Comparison of ENCODE assay signal across 8 cellular contexts in genomic region chr15:64355559-64356442, GRCh38. TPM values are rescaled to one million over a fixed set of nuclear protein-coding genes. Genes with fewer than 3 reads are reported as not detected.
DNase-seq lines count a peak whose midpoint lies in the region; ATAC-seq and TF ChIP-seq lines count a peak whose summit lies in the region.

Gene CSNK1G1 (minus strand): TSS chr15:64356173. CDS start chr15:64300499, 55,674 bp downstream.

- H3K36me3 ChIP-seq in A673 (ENCODE audit: insufficient read depth, low read length, poor library complexity, severe bottlenecking) (no peaks in the 10 kb centered on the region), smooth muscle cell (ENCODE audit: low read depth) (no peaks in the 10 kb centered on the region)

- H2AFZ ChIP-seq in smooth muscle cell (ENCODE audit: low read depth) = peak within 1 kb of the TSS; percentile 87

- H3K4me1 Mint-ChIP-seq in WTC11 = peaks cover 12% of the 10 kb centered on the region

- no peaks in the 10 kb centered on the region for H3K27me3 Mint-ChIP-seq in WTC11 (ENCODE audit: low read depth)

- under 1% methylated on average over 47 of the region's 55 CpGs for WGBS in smooth muscle cell (ENCODE audit: low lambda C conversion rate)

- no peak for TF ChIP-seq CTCF in A673 (conservative IDR thresholded peaks at IDR 0.05; ENCODE audit: low read depth, low read length)
- TF ChIP-seq CTCF in WTC11 (IDR thresholded peaks at IDR 0.05) = no peak
- no peak for TF ChIP-seq CTCF in cardiac fibroblast (IDR thresholded peaks at IDR 0.05; ENCODE audit: low read depth, low read length)
- TF ChIP-seq CTCF in smooth muscle cell (IDR thresholded peaks at IDR 0.05; ENCODE audit: borderline replicate concordance, insufficient read depth, poor library complexity, severe bottlenecking) = no peak

- CTCF ChIA-PET in A673 (lab: Charles Lee) = interaction anchor here (0.6 to 1.4 kb wide), 4 partner anchors 11 to 203 kb away, joined by 3 to 4 read pairs (median 4); no protein-coding TSS in a partner anchor
- CTCF ChIA-PET in WTC11 (lab: Charles Lee) = interaction anchor here (0.6 to 1.5 kb wide), 4 partner anchors 21 to 202 kb away, joined by 3 to 4 read pairs (median 4); partner anchors contain the start of gene TRIP4

- H3K9me3 ChIP-seq in A673 (ENCODE audit: low read depth, low read length, poor library complexity, severe bottlenecking) (no peaks in the 10 kb centered on the region), smooth muscle cell (replicated peaks; ENCODE audit: low read depth) (no peaks in the 10 kb centered on the region)

- peak within 1 kb of the TSS; percentile 98 for H3K27ac Mint-ChIP-seq in WTC11

- DNase-seq in A673 (ENCODE audit: low spot score) (peak; percentile 99), NCI-H226 (peak; percentile 98), WTC11 (ENCODE audit: low spot score) (peak; percentile 96), cardiac fibroblast (ENCODE audit: low read depth in 2 of 2) (peak; percentile 98 to 99), iPS-NIHi7 (ENCODE audit: extremely low spot score) (peak; percentile 97), smooth muscle cell (lab: John Stamatoyannopoulos, UW; ENCODE audit: unreplicated experiment) (peak; percentile 80)

- H3K9ac ChIP-seq in smooth muscle cell (ENCODE audit: low read depth) = peak within 1 kb of the TSS; percentile 51

- no TSS peak for BruUV-seq in A673 (replicated peaks; lab: Mats Ljungman, UMichigan)

- intact Hi-C loops in A673 (cut with micrococcal nuclease; ENCODE audit: unreplicated experiment) = loop anchor here (1.0 kb wide), 2 partner anchors 146 to 192 kb away; partner anchors contain the start of gene PPIB

- H3K4me2 ChIP-seq in smooth muscle cell = peak within 1 kb of the TSS; percentile 94

- POLR2A ChIA-PET in A673 (lab: Charles Lee; ENCODE audit: low non-redundant PET) = interaction anchor here (0.5 kb wide), 1 partner anchor 104 kb away, joined by 3 read pairs; no protein-coding TSS in a partner anchor
- POLR2A ChIA-PET in WTC11 (lab: Charles Lee) = interaction anchor here (0.6 kb wide), 1 partner anchor 34 kb away, joined by 4 read pairs; no protein-coding TSS in a partner anchor

- H3K27ac ChIP-seq in A673 (ENCODE audit: low read depth, low read length, poor library complexity, severe bottlenecking) (peak within 1 kb of the TSS; percentile 89), smooth muscle cell (ENCODE audit: low read depth) (peak within 1 kb of the TSS; percentile 87)

- H3K4me1 ChIP-seq in A673 (ENCODE audit: insufficient read depth, low read length, poor library complexity, severe bottlenecking) = peaks cover 27% of the 10 kb centered on the region
- peaks cover 11% of the 10 kb centered on the region for H3K4me1 ChIP-seq in smooth muscle cell (ENCODE audit: low read depth)

- H3K9me3 Mint-ChIP-seq in WTC11 = no peaks in the 10 kb centered on the region

- peaks cover 21% of the 10 kb centered on the region for H4K20me1 ChIP-seq in smooth muscle cell (ENCODE audit: low read depth)

- no peaks in the 10 kb centered on the region for H3K27me3 ChIP-seq in A673 (replicated peaks; ENCODE audit: insufficient read depth, low read depth, low read length, poor library complexity)
- no peaks in the 10 kb centered on the region for H3K27me3 ChIP-seq in smooth muscle cell (ENCODE audit: low read depth)

- H3K4me3 ChIP-seq in A673 (ENCODE audit: low read depth, low read length, poor library complexity, severe bottlenecking) (peak within 1 kb of the TSS; percentile 94), cardiac fibroblast (replicated peaks in 1 of 2; ENCODE audit: low read depth in 2 of 2, low read length in 2 of 2) (peak within 1 kb of the TSS; percentile 84 to 91), smooth muscle cell (peak within 1 kb of the TSS; percentile 89)

- ATAC-seq in GM18907 (IDR thresholded peaks at IDR 0.05; ENCODE audit: unreplicated experiment) (peak; percentile 94), HG03175 (IDR thresholded peaks at IDR 0.05; ENCODE audit: unreplicated experiment) (peak; percentile 97), WTC11 (peak; percentile 98)

- H3K4me3 Mint-ChIP-seq in WTC11 = peak within 1 kb of the TSS; percentile 95

- H3F3A ChIP-seq in smooth muscle cell (ENCODE audit: low read depth) = peaks cover 8% of the 10 kb centered on the region

- no peaks in the 10 kb centered on the region for H3K36me3 Mint-ChIP-seq in WTC11

- H3K79me2 ChIP-seq in smooth muscle cell (ENCODE audit: low read depth) = peaks cover 48% of the 10 kb centered on the region

TF ChIP-seq in WTC11, 78 proteins besides CTCF, POLR2A, EP300 and RAD21 (continues in another document):
- TF ChIP-seq ZSCAN18 (CRISPR knock-in tag; IDR thresholded peaks at IDR 0.05) (no peak), ELF4 (CRISPR knock-in tag; IDR thresholded peaks at IDR 0.05; ENCODE audit: low read depth) (no peak), ZNF671 (CRISPR knock-in tag; IDR thresholded peaks at IDR 0.05) (no peak), FOXK1 (CRISPR knock-in tag; IDR thresholded peaks at IDR 0.05) (0 out of 2 replicates have a peak, but pooled peaks have one; percentile 17), JUN (CRISPR knock-in tag; IDR thresholded peaks at IDR 0.05) (0 out of 2 replicates have a peak, but pooled peaks have one; percentile 12), PREB (CRISPR knock-in tag; IDR thresholded peaks at IDR 0.05; ENCODE audit: borderline replicate concordance) (no peak), ZNF423 (CRISPR knock-in tag; IDR thresholded peaks at IDR 0.05) (no peak), IRF2 (CRISPR knock-in tag; IDR thresholded peaks at IDR 0.05; ENCODE audit: borderline replicate concordance, low read depth) (no peak), GABPB1 (CRISPR knock-in tag; IDR thresholded peaks at IDR 0.05) (peak; percentile 64), ZNF263 (CRISPR knock-in tag; IDR thresholded peaks at IDR 0.05; ENCODE audit: low read depth) (no peak), ARID4B (CRISPR knock-in tag; IDR thresholded peaks at IDR 0.05; ENCODE audit: borderline replicate concordance) (peak; percentile 68; the same call in 1 of the 2 replicates)

RNA-seq across cellular contexts. Expression of gene CSNK1G1, which starts in this region (rescaled TPM):
- total RNA-seq in A673 (2021) (23.1 and 27.4 TPM in 2 replicates), WTC11 (2021) (14.9 to 19.3 TPM (median 15.3 TPM) in 3 replicates), smooth muscle cell (23.2 and 27.9 TPM in 2 replicates)
- 12.7 and 12.8 TPM in 2 replicates for polyA plus RNA-seq in smooth muscle cell

Comparison
In these comparisons a context has a peak if more than half of its experiments do, and no peak if none do; other contexts are left out.
1. Peak in every context shown above with its lines: DNase-seq, ATAC-seq, H3K4me3 ChIP-seq and H3K27ac ChIP-seq.